ENCODE assay signal across 15 cellular contexts in genomic region chr1:180935326-180936109, GRCh38. TPM values are rescaled to one million over a fixed set of nuclear protein-coding genes. Genes with fewer than 3 reads are reported as not detected.
DNase-seq lines count a peak whose midpoint lies in the region; ATAC-seq lines count a peak whose summit lies in the region.
"Had no signal": no experiment of that assay in that cellular context is flagged by ENCODE, and none has a peak within 500 bp of the region (broad histone marks: within the 10 kb centered on the region; RNA-seq: fewer than 3 reads in every experiment).

No MANE protein-coding gene starts in this region.

- H3K9me3 ChIP-seq in BLaER1 = no peaks in the 10 kb centered on the region
- H3K9me3 ChIP-seq in duodenal mucosa (ENCODE audit: control insufficient read depth in 1 of 2, low read length in 2 of 2) = no peaks in the 10 kb centered on the region
- H3K9me3 ChIP-seq in SJCRH30 (replicated peaks) = no peaks in the 10 kb centered on the region
- H3K9me3 ChIP-seq: adrenal gland, uterus had no signal

- DNase-seq in SJCRH30 = no peak
- no peak for DNase-seq in activated CD8-positive, alpha-beta memory T cell treated with anti-CD3 and anti-CD28 coated beads, Interleukin-2, amount 50 U/mL, for 4 hours
- DNase-seq in activated CD4-positive, CD25-positive, alpha-beta regulatory T cell treated with anti-CD3 and anti-CD28 coated beads, Interleukin-2, amount 50 U/mL, for 72 hours = no peak
- DNase-seq: ACHN; activated CD8-positive, alpha-beta memory T cell treated with anti-CD3 and anti-CD28 coated beads, Interleukin-2, amount 50 U/mL, for 48 hours; adrenal gland; DMS 273 treated with DMSO at 0.1 percent for 48 hours; uterus had no signal

- no peaks in the 10 kb centered on the region for H4K20me1 ChIP-seq in BLaER1

- ATAC-seq in GM19023 (IDR thresholded peaks at IDR 0.05; ENCODE audit: unreplicated experiment) (peak; percentile 44), HG03139 (IDR thresholded peaks at IDR 0.05; ENCODE audit: unreplicated experiment) (peak; percentile 66), GM21619 (IDR thresholded peaks at IDR 0.05; ENCODE audit: unreplicated experiment) (no peak)
- ATAC-seq: Right ventricle myocardium inferior had no signal

- H3K4me3 ChIP-seq in BLaER1 (peak overlapping the region; percentile 27; the same call in 1 of the 2 replicates), duodenal mucosa (ENCODE audit: low read depth in 1 of 2, low read length in 2 of 2) (peak overlapping the region; percentile 29), SJCRH30 (no peak overlapping the region)
- H3K4me3 ChIP-seq: adrenal gland, smooth muscle cell, uterus had no signal

- no peaks in the 10 kb centered on the region for H3K27me3 ChIP-seq in BLaER1
- no peaks in the 10 kb centered on the region for H3K27me3 ChIP-seq in duodenal mucosa (ENCODE audit: control insufficient read depth in 1 of 2, insufficient read depth in 2 of 2, low read length in 2 of 2)
- H3K27me3 ChIP-seq in SJCRH30 = no peaks in the 10 kb centered on the region
- H3K27me3 ChIP-seq: adrenal gland, uterus had no signal

- H3K9ac ChIP-seq in BLaER1 = peak overlapping the region; percentile 54
- no peak overlapping the region for H3K9ac ChIP-seq in duodenal mucosa (ENCODE audit: low read depth in 1 of 2, low read length in 2 of 2)

- H3K4me1 ChIP-seq in BLaER1 = peaks cover 100% of the 10 kb centered on the region
- peaks cover 0 to 8% of the 10 kb centered on the region in 2 donors for H3K4me1 ChIP-seq in duodenal mucosa (ENCODE audit: control insufficient read depth in 1 of 2, insufficient read depth in 2 of 2, low read length in 2 of 2)
- peaks cover 10% of the 10 kb centered on the region for H3K4me1 ChIP-seq in SJCRH30
- H3K4me1 ChIP-seq: uterus had no signal

- H3K4me2 ChIP-seq in BLaER1 = peak overlapping the region; percentile 92
- H3K4me2 ChIP-seq: smooth muscle cell had no signal

- H3K27ac ChIP-seq in BLaER1 (peak overlapping the region; percentile 75), duodenal mucosa (ENCODE audit: low read depth, low read length) (no peak overlapping the region), SJCRH30 (no peak overlapping the region)
- H3K27ac ChIP-seq: adrenal gland, uterus had no signal

- H3K36me3 ChIP-seq in BLaER1 (no peaks in the 10 kb centered on the region), duodenal mucosa (ENCODE audit: control insufficient read depth in 1 of 2, insufficient read depth in 2 of 2, low read length in 2 of 2) (no peaks in the 10 kb centered on the region), SJCRH30 (peaks cover 55% of the 10 kb centered on the region)
- H3K36me3 ChIP-seq: uterus had no signal

RNA-seq across cellular contexts. Expression of gene KIAA1614, which starts 22.8 kb away (rescaled TPM):
- total RNA-seq in SJCRH30 (2014; rRNA removed; shearing (Covaris generic)) = 59.9 and 63.1 TPM in 2 replicates
